ENCODE assay signal across 14 cellular contexts in genomic region chr3:90011596-90011995, GRCh38.
"Had no signal": no experiment of that assay in that cellular context is flagged by ENCODE, and none has a peak within 500 bp of the region (broad histone marks: within the 10 kb centered on the region; RNA-seq: fewer than 3 reads in every experiment).

No MANE protein-coding gene starts in this region.

- H3K27ac ChIP-seq: dorsolateral prefrontal cortex, neutrophil had no signal

- H3K27me3 Mint-ChIP-seq: activated naive CD8-positive, alpha-beta T cell treated with anti-CD3 and anti-CD28 coated beads, Interleukin-2, amount 10 ng/mL, durations not matched to agents 7 days and 5 days; memory B cell; T-cell had no signal

- H3K4me2 ChIP-seq: SK-N-SH had no signal

- ATAC-seq: left lobe of liver; stimulated activated naive CD8-positive, alpha-beta T cell treated with anti-CD3 and anti-CD28 coated beads, Interleukin-15, Interleukin-2, amounts not matched to agents 100 U/mL and 50 U/mL, for 24 hours; T-cell had no signal

- H3K36me3 Mint-ChIP-seq: activated naive CD8-positive, alpha-beta T cell treated with anti-CD3 and anti-CD28 coated beads, Interleukin-2, amount 10 ng/mL, durations not matched to agents 7 days and 5 days; memory B cell had no signal

- H3K9me3 ChIP-seq: neutrophil, SK-N-SH, transverse colon had no signal

- H3K36me3 ChIP-seq: neutrophil, transverse colon had no signal

- H3K4me1 Mint-ChIP-seq: activated naive CD8-positive, alpha-beta T cell treated with anti-CD3 and anti-CD28 coated beads, Interleukin-2, amount 10 ng/mL, durations not matched to agents 7 days and 5 days; memory B cell; T-cell had no signal

- H3K4me3 Mint-ChIP-seq: activated naive CD8-positive, alpha-beta T cell treated with anti-CD3 and anti-CD28 coated beads, Interleukin-2, amount 10 ng/mL, durations not matched to agents 7 days and 5 days; activated T-helper 1 cell treated with anti-CD3 and anti-CD28 coated beads, Interleukin-12 subunit alpha, Interleukin-12 subunit beta, Interleukin-2, Interleukin-4 antibody, amounts not matched to agents 30 ng/mL and 10 ng/mL and 1 ng/mL, durations not matched to agents 14 hours and 24 hours and 36 hours; memory B cell; T-cell had no signal

- H3K4me3 ChIP-seq: transverse colon had no signal

- H3K27me3 ChIP-seq: dorsolateral prefrontal cortex, neutrophil, transverse colon had no signal

- DNase-seq: activated CD4-positive, alpha-beta T cell treated with anti-CD3 and anti-CD28 coated beads, Interleukin-2, amount 50 U/mL, for 1 hour; activated naive CD8-positive, alpha-beta T cell treated with anti-CD3 and anti-CD28 coated beads, Interleukin-2, amount 10 ng/mL, durations not matched to agents 7 days and 5 days; anterior cingulate cortex; dorsolateral prefrontal cortex; erythroblast; SK-N-SH; stimulated activated naive CD8-positive, alpha-beta T cell treated with anti-CD3 and anti-CD28 coated beads, Interleukin-15, Interleukin-2, amounts not matched to agents 100 U/mL and 50 U/mL, for 24 hours; T-cell; T-helper 9 cell; transverse colon had no signal

- H3K27ac Mint-ChIP-seq: activated naive CD8-positive, alpha-beta T cell treated with anti-CD3 and anti-CD28 coated beads, Interleukin-2, amount 10 ng/mL, durations not matched to agents 7 days and 5 days; activated T-helper 1 cell treated with anti-CD3 and anti-CD28 coated beads, Interleukin-12 subunit alpha, Interleukin-12 subunit beta, Interleukin-2, Interleukin-4 antibody, amounts not matched to agents 30 ng/mL and 10 ng/mL and 1 ng/mL, durations not matched to agents 14 hours and 24 hours and 36 hours; memory B cell; T-cell had no signal

- H3K4me1 ChIP-seq: transverse colon had no signal

- H3K9ac ChIP-seq: SK-N-SH had no signal
